Comparison of ENCODE assay signal across 10 cellular contexts in genomic region chr6:114989279-114989964, GRCh38.
DNase-seq lines count a peak whose midpoint lies in the region; ATAC-seq, FAIRE-seq and TF ChIP-seq lines count a peak whose summit lies in the region.
"Had no signal": no experiment of that assay in that cellular context is flagged by ENCODE, and none has a peak within 500 bp of the region (broad histone marks: within the 10 kb centered on the region; RNA-seq: fewer than 3 reads in every experiment).

No MANE protein-coding gene starts in this region.

- H3K9me3 ChIP-seq in GM12878 (replicated peaks; ENCODE audit: control insufficient read depth, insufficient read depth, low read length) (no peaks in the 10 kb centered on the region; the same call in 2 of the 3 replicates), testis (no peaks in the 10 kb centered on the region)
- H3K9me3 ChIP-seq: breast epithelium had no signal

- peak; percentile 98 for ATAC-seq in GM18858 (IDR thresholded peaks at IDR 0.05; ENCODE audit: unreplicated experiment)
- peak; percentile 98 for ATAC-seq in GM21423 (IDR thresholded peaks at IDR 0.05; ENCODE audit: unreplicated experiment)
- ATAC-seq in HG03175 (IDR thresholded peaks at IDR 0.05; ENCODE audit: unreplicated experiment), result peak; percentile 98
- peak; percentile 96 for ATAC-seq in GM12878

- POLR2A ChIA-PET in GM12878 (lab: Charles Lee), result interaction anchor here (0.8 to 1.0 kb wide), 2 partner anchors 8 to 15 kb away, joined by 3 read pairs; no protein-coding TSS in a partner anchor

- H3K4me1 ChIP-seq in GM12878 (ENCODE audit: control insufficient read depth, insufficient read depth, low read length) (no peaks in the 10 kb centered on the region), testis (no peaks in the 10 kb centered on the region)
- H3K4me1 ChIP-seq: breast epithelium, neural progenitor cell had no signal

- no peak overlapping the region for H3K27ac ChIP-seq in GM12878 (ENCODE audit: control insufficient read depth, insufficient read depth)
- no peak overlapping the region for H3K27ac ChIP-seq in testis
- H3K27ac ChIP-seq: breast epithelium, neural progenitor cell had no signal

- CTCF ChIA-PET in GM12878 (lab: Yijun Ruan, JAX), result interaction anchor here (0.6 to 0.8 kb wide), 2 partner anchors 12 to 21 kb away, joined by 3 read pairs; no protein-coding TSS in a partner anchor

- in situ Hi-C loops in GM12878 (cut with MboI), result no loop called here

- DNase-seq in GM12878 (ENCODE audit: low read depth, low spot score) (no peak), testis (no peak), DMS53 (lab: John Stamatoyannopoulos, UW) (no peak), RPMI8226 (no peak)
- DNase-seq: NCI-H1436 had no signal

- no peaks in the 10 kb centered on the region for H4K20me1 ChIP-seq in GM12878 (ENCODE audit: control insufficient read depth, insufficient read depth)

- no peak overlapping the region for H3K9ac ChIP-seq in GM12878 (ENCODE audit: control insufficient read depth, insufficient read depth, low read length)
- H3K9ac ChIP-seq: neural progenitor cell had no signal

- TF ChIP-seq CTCF in GM12878 (IDR thresholded peaks at IDR 0.05 in 2 of 3, conservative IDR thresholded peaks at IDR 0.05 in 1 of 3; ENCODE audit: control insufficient read depth in 2 of 3, extremely low read depth in 1 of 3, insufficient read depth in 1 of 3, low read depth in 3 of 3, low read length in 3 of 3) (no peak), testis (IDR thresholded peaks at IDR 0.05) (no peak)

- TF ChIP-seq EP300 in GM12878 (IDR thresholded peaks at IDR 0.05; ENCODE audit: borderline replicate concordance in 1 of 2, control insufficient read depth in 1 of 2, low read depth in 2 of 2, low read length in 2 of 2), result peak in 1 of 2 experiments; percentile 55; a peak in 2 of 4 replicates

- TF ChIP-seq POLR2A in GM12878 (IDR thresholded peaks at IDR 0.05; ENCODE audit: low read depth, low read length) (no peak), testis (IDR thresholded peaks at IDR 0.05) (no peak)

- 16% methylated on average over 5 of the region's 5 CpGs for WGBS in GM12878 (ENCODE audit: insufficient coverage, insufficient replicate concordance, low lambda C conversion rate, missing lambda C conversion rate)
- WGBS in testis, 2 donors, result 91 to 94% methylated on average over 5 of the region's 5 CpGs

- BruUV-seq in GM12878 (replicated peaks; lab: Mats Ljungman, UMichigan), result no TSS peak

- no peak for FAIRE-seq in GM12878 (lab: Jason Lieb, UNC)

- H2AFZ ChIP-seq in GM12878 (ENCODE audit: control insufficient read depth, low read depth, low read length), result peak overlapping the region; percentile 3; the same call in 1 of the 2 replicates
- H2AFZ ChIP-seq: neural progenitor cell had no signal

- H3K4me2 ChIP-seq in GM12878 (ENCODE audit: control insufficient read depth, insufficient read depth), result no peak overlapping the region
- H3K4me2 ChIP-seq: neural progenitor cell had no signal

- no peaks in the 10 kb centered on the region for H3K79me2 ChIP-seq in GM12878 (ENCODE audit: control insufficient read depth, insufficient read depth, low read length)

- RAD21 ChIA-PET in GM12878 (lab: Charles Lee; ENCODE audit: unreplicated experiment), result interaction anchor here (0.9 to 2.4 kb wide), 3 partner anchors 8 to 274 kb away, joined by 3 to 7 read pairs (median 3); no protein-coding TSS in a partner anchor

- no peaks in the 10 kb centered on the region for H3K27me3 ChIP-seq in GM12878 (replicated peaks in 1 of 2; ENCODE audit: control insufficient read depth in 2 of 2, insufficient read depth in 2 of 2, low read length in 1 of 2)
- no peaks in the 10 kb centered on the region for H3K27me3 ChIP-seq in testis
- H3K27me3 ChIP-seq: breast epithelium, neural progenitor cell had no signal

- H3K36me3 ChIP-seq in GM12878 (ENCODE audit: control insufficient read depth in 2 of 2, insufficient read depth in 2 of 2, low read length in 1 of 2), result no peaks in the 10 kb centered on the region
- H3K36me3 ChIP-seq in testis (ENCODE audit: low read depth, missing control alignments), result no peaks in the 10 kb centered on the region
- H3K36me3 ChIP-seq: breast epithelium, neural progenitor cell had no signal

- intact Hi-C loops in GM12878 (cut with micrococcal nuclease; ENCODE audit: unreplicated experiment), result no loop called here
- intact Hi-C loops in testis (cut with DNase I; ENCODE audit: low total_unique reads), result no loop called here

- no peak overlapping the region for H3K4me3 ChIP-seq in GM12878
- H3K4me3 ChIP-seq in testis, result no peak overlapping the region
- H3K4me3 ChIP-seq: breast epithelium, neural progenitor cell had no signal

- TF ChIP-seq RAD21 in GM12878 (IDR thresholded peaks at IDR 0.05; ENCODE audit: insufficient read depth, low read depth, low read length), result no peak

- SMC1A ChIA-PET in GM12878 (lab: Charles Lee; ENCODE audit: uncharacterized antibody, unreplicated experiment), result interaction anchor here (0.5 to 1.7 kb wide), 5 partner anchors 9 to 901 kb away, joined by 3 to 4 read pairs (median 3); no protein-coding TSS in a partner anchor

TF ChIP-seq in GM12878, 131 proteins besides CTCF, POLR2A, EP300 and RAD21 (continues in another document):
- no peak for TF ChIP-seq RFX5 (IDR thresholded peaks at IDR 0.05; ENCODE audit: low read depth, low read length)
- TF ChIP-seq DPF2 (IDR thresholded peaks at IDR 0.05), result peak; percentile 76; the same call in 1 of the 2 replicates
- TF ChIP-seq ZNF592 (IDR thresholded peaks at IDR 0.05), result no peak
- no peak for TF ChIP-seq SMAD1 (IDR thresholded peaks at IDR 0.05; ENCODE audit: low read depth, partially characterized antibody)
- peak; percentile 59 for TF ChIP-seq JUNB (IDR thresholded peaks at IDR 0.05)
- TF ChIP-seq SUZ12 (IDR thresholded peaks at IDR 0.05; ENCODE audit: unreplicated experiment), result no peak
- TF ChIP-seq KLF5 (IDR thresholded peaks at IDR 0.05; ENCODE audit: partially characterized antibody), result no peak
- TF ChIP-seq IKZF1 (conservative IDR thresholded peaks at IDR 0.05), result peak; percentile 56; the same call in 1 of the 2 replicates
- no peak for TF ChIP-seq USF1 (IDR thresholded peaks at IDR 0.05; ENCODE audit: borderline replicate concordance, extremely low read length, insufficient read depth, low read depth, low read length)
- no peak for TF ChIP-seq EED (IDR thresholded peaks at IDR 0.05; ENCODE audit: low read depth)
- peak in 1 of 2 experiments; percentile 60; a peak in 2 of 4 replicates for TF ChIP-seq ETV6 (conservative IDR thresholded peaks at IDR 0.05 in 1 of 2, IDR thresholded peaks at IDR 0.05 in 1 of 2; ENCODE audit: borderline replicate concordance in 1 of 2, low read depth in 1 of 2)
- TF ChIP-seq CHD2 (IDR thresholded peaks at IDR 0.05; ENCODE audit: borderline replicate concordance, low read depth, low read length), result 0 out of 2 replicates have a peak, but pooled peaks have one; percentile 25
- TF ChIP-seq ELK1 (IDR thresholded peaks at IDR 0.05; ENCODE audit: low read depth, low read length), result no peak
- no peak for TF ChIP-seq RBBP5 (conservative IDR thresholded peaks at IDR 0.05)
- TF ChIP-seq SP1 (IDR thresholded peaks at IDR 0.05; ENCODE audit: low read depth, low read length), result peak; percentile 42
- no peak for TF ChIP-seq STAT3 (IDR thresholded peaks at IDR 0.05; ENCODE audit: low read depth, low read length)
- TF ChIP-seq NFIC (IDR thresholded peaks at IDR 0.05; ENCODE audit: low read depth, low read length), result peak; percentile 78; the same call in 1 of the 2 replicates
